Comparison of ENCODE assay signal across 25 cellular contexts in genomic region chr15:101112336-101113113, GRCh38.
DNase-seq lines count a peak whose midpoint lies in the region; ATAC-seq, FAIRE-seq and TF ChIP-seq lines count a peak whose summit lies in the region.
"Had no signal": no experiment of that assay in that cellular context is flagged by ENCODE, and none has a peak within 500 bp of the region (broad histone marks: within the 10 kb centered on the region; RNA-seq: fewer than 3 reads in every experiment).

No MANE protein-coding gene starts in this region.

- peaks cover 2% of the 10 kb centered on the region for H3K36me3 Mint-ChIP-seq in neural progenitor cell

- H3K9me3 ChIP-seq in H1 (ENCODE audit: insufficient read depth in 2 of 2, low read depth in 1 of 2, low read length in 1 of 2), result no peaks in the 10 kb centered on the region
- no peaks in the 10 kb centered on the region for H3K9me3 ChIP-seq in neural progenitor cell (ENCODE audit: low read depth)
- H3K9me3 ChIP-seq in lower lobe of right lung, result no peaks in the 10 kb centered on the region
- H3K9me3 ChIP-seq: uterus had no signal

- H3K79me2 ChIP-seq in H1 (ENCODE audit: control insufficient read depth in 1 of 2, insufficient read depth in 2 of 2, low read length in 2 of 2) (no peaks in the 10 kb centered on the region), neural progenitor cell (ENCODE audit: low read depth) (no peaks in the 10 kb centered on the region)

- DNase-seq in NCI-H2171 treated with DMSO at 0.1 percent for 48 hours (lab: John Stamatoyannopoulos, UW) (peak; percentile 5), NCI-H2171 (lab: John Stamatoyannopoulos, UW) (no peak), NCI-H69 (lab: John Stamatoyannopoulos, UW) (peak; percentile 37), H1 (ENCODE audit: low read depth in 1 of 2, low spot score in 2 of 2) (no peak), neural progenitor cell (ENCODE audit: low spot score) (no peak), anterior cingulate cortex (lab: John Stamatoyannopoulos, UW) (no peak), glomerular visceral epithelial cell (ENCODE audit: extremely low spot score) (no peak), lower lobe of right lung (no peak)
- DNase-seq: 8988T; activated CD4-positive, alpha-beta T cell treated with anti-CD3 and anti-CD28 coated beads, Interleukin-2, amount 50 U/mL, for 1 hour; activated effector memory CD4-positive, alpha-beta T cell treated with anti-CD3 and anti-CD28 coated beads, Interleukin-2, amount 50 U/mL, for 16 hours; caudate nucleus; erythroblast; left cardiac atrium; NCI-H146; NCI-H748 treated with DMSO at 0.1 percent for 48 hours; retina; stimulated activated CD4-positive, alpha-beta T cell treated with anti-CD3 and anti-CD28 coated beads, Interleukin-12 subunit alpha, Interleukin-12 subunit beta, amount 100 ng/mL, for 4 hours; T-helper 2 cell; uterus had no signal

- H3K9ac ChIP-seq in H1 (replicated peaks in 1 of 4; ENCODE audit: extremely low read depth in 1 of 4, low read depth in 3 of 4, low read length in 3 of 4) (no peak overlapping the region; a peak in 1 of 7 replicates), neural progenitor cell (no peak overlapping the region)

- peak overlapping the region; percentile 65; the same call in 1 of the 2 replicates for H4K8ac ChIP-seq in H1 (ENCODE audit: extremely low read depth, insufficient read depth, low read length)

- peaks cover 3% of the 10 kb centered on the region for H3K9me3 Mint-ChIP-seq in neural progenitor cell

- H3K23ac ChIP-seq in H1 (ENCODE audit: insufficient read length), result no peak overlapping the region

- no peak for TF ChIP-seq EP300 in H1 (IDR thresholded peaks at IDR 0.05; ENCODE audit: borderline replicate concordance in 1 of 2, low read depth in 2 of 2, low read length in 2 of 2)

- CTCF ChIA-PET in H1 (lab: Charles Lee; ENCODE audit: partially characterized antibody), result interaction anchor here (0.7 to 1.7 kb wide), 13 partner anchors 8 to 155 kb away, joined by 3 to 6 read pairs (median 3); no protein-coding TSS in a partner anchor

- H2BK15ac ChIP-seq in H1 (ENCODE audit: low read length), result peak overlapping the region; percentile 98

- no peaks in the 10 kb centered on the region; a peak in 2 of 7 replicates for H3K4me1 ChIP-seq in H1 (replicated peaks in 1 of 4; ENCODE audit: control insufficient read depth in 3 of 4, insufficient read depth in 4 of 4, low read length in 3 of 4)
- no peaks in the 10 kb centered on the region for H3K4me1 ChIP-seq in neural progenitor cell
- H3K4me1 ChIP-seq in lower lobe of right lung, result peaks cover 11% of the 10 kb centered on the region
- H3K4me1 ChIP-seq: uterus had no signal

- H3K36me3 ChIP-seq in H1 (ENCODE audit: control insufficient read depth in 2 of 4, insufficient read depth in 4 of 4, low read length in 3 of 4) (no peaks in the 10 kb centered on the region), neural progenitor cell (no peaks in the 10 kb centered on the region), lower lobe of right lung (no peaks in the 10 kb centered on the region)
- H3K36me3 ChIP-seq: uterus had no signal

- H3K23me2 ChIP-seq in H1 (ENCODE audit: low read depth, low read length), result no peaks in the 10 kb centered on the region

- peak overlapping the region; percentile 72; the same call in 1 of the 2 replicates for H2BK20ac ChIP-seq in H1 (ENCODE audit: low read length)

- H3K4me1 Mint-ChIP-seq in neural progenitor cell, result peaks cover 42% of the 10 kb centered on the region

- H3K27ac ChIP-seq in H1 (ENCODE audit: low read depth, low read length) (no peak overlapping the region), neural progenitor cell (no peak overlapping the region), lower lobe of right lung (no peak overlapping the region)
- H3K27ac ChIP-seq: dorsolateral prefrontal cortex, uterus, VCaP had no signal

- no peak overlapping the region for H3K18ac ChIP-seq in H1 (ENCODE audit: extremely low read depth, low read length)

- TF ChIP-seq CTCF in H1 (IDR thresholded peaks at IDR 0.05; ENCODE audit: control extremely low read depth in 1 of 3, insufficient read depth in 1 of 3, low read depth in 1 of 3, low read length in 3 of 3), result no peak
- TF ChIP-seq CTCF in neural progenitor cell (IDR thresholded peaks at IDR 0.05), result no peak
- TF ChIP-seq CTCF in lower lobe of right lung (IDR thresholded peaks at IDR 0.05), result no peak

- H2BK5ac ChIP-seq in H1 (ENCODE audit: low read depth, low read length), result no peak overlapping the region

- WGBS in H1 (ENCODE audit: extremely low coverage in 1 of 2, insufficient coverage in 1 of 2, insufficient read length in 1 of 2, insufficient replicate concordance in 2 of 2, low coverage in 1 of 2, low lambda C conversion rate in 2 of 2, missing lambda C conversion rate in 1 of 2), 2 experiments, result 87% methylated on average over 16 of the region's 16 CpGs; no CpG with 5 or more reads in 1 of the 2 experiments

- no peak for ATAC-seq in lower lobe of right lung

- peak overlapping the region; percentile 34 for H3K27ac Mint-ChIP-seq in neural progenitor cell
- H3K27ac Mint-ChIP-seq: B cell had no signal

- peak overlapping the region; percentile 65; the same call in 1 of the 2 replicates for H2AK5ac ChIP-seq in H1 (ENCODE audit: low read depth, low read length)

- peak overlapping the region; percentile 68; the same call in 1 of the 2 replicates for H2BK12ac ChIP-seq in H1 (ENCODE audit: low read depth, low read length)

- POLR2A ChIA-PET in H1 (lab: Charles Lee; ENCODE audit: partially characterized antibody), result interaction anchor here (1.2 kb wide), 1 partner anchor 43 kb away, joined by 4 read pairs; no protein-coding TSS in a partner anchor

- no peaks in the 10 kb centered on the region for H4K20me1 ChIP-seq in H1 (replicated peaks in 1 of 2; ENCODE audit: control insufficient read depth in 1 of 2, insufficient read depth in 2 of 2, low read length in 2 of 2)
- no peaks in the 10 kb centered on the region for H4K20me1 ChIP-seq in neural progenitor cell (ENCODE audit: low read depth)

- no peak overlapping the region for H3K4ac ChIP-seq in H1 (replicated peaks; ENCODE audit: insufficient read length, low read depth, low read length)

- no peak overlapping the region for H2BK120ac ChIP-seq in H1 (replicated peaks; ENCODE audit: low read depth, low read length)

- H3K4me3 Mint-ChIP-seq in neural progenitor cell, result peak overlapping the region; percentile 9
- H3K4me3 Mint-ChIP-seq: B cell had no signal

- H3F3A ChIP-seq in neural progenitor cell (ENCODE audit: low read depth), result no peaks in the 10 kb centered on the region

- H4K5ac ChIP-seq in H1 (ENCODE audit: insufficient read length, low read depth, low read length), result no peak overlapping the region

- peak overlapping the region; percentile 15 for H4K91ac ChIP-seq in H1 (replicated peaks; ENCODE audit: insufficient read length, low read length)

- no peak overlapping the region for H3K14ac ChIP-seq in H1 (ENCODE audit: insufficient read length)

- no peak overlapping the region for H3K56ac ChIP-seq in H1 (replicated peaks; ENCODE audit: insufficient read length, low read depth, low read length)

- H3K27me3 Mint-ChIP-seq in neural progenitor cell (ENCODE audit: insufficient read depth, low read depth), result peaks cover 9% of the 10 kb centered on the region
- H3K27me3 Mint-ChIP-seq: B cell had no signal

- no peaks in the 10 kb centered on the region; a peak in 1 of 7 replicates for H3K27me3 ChIP-seq in H1 (replicated peaks in 1 of 4; ENCODE audit: control insufficient read depth in 3 of 4, extremely low read depth in 1 of 4, insufficient read depth in 3 of 4, low read length in 3 of 4)
- H3K27me3 ChIP-seq in neural progenitor cell, result no peaks in the 10 kb centered on the region
- no peaks in the 10 kb centered on the region for H3K27me3 ChIP-seq in lower lobe of right lung (ENCODE audit: low read depth)
- H3K27me3 ChIP-seq: dorsolateral prefrontal cortex, uterus had no signal

- H3K4me2 ChIP-seq in H1 (ENCODE audit: insufficient read depth in 1 of 2, low read depth in 2 of 2, low read length in 2 of 2) (no peak overlapping the region), neural progenitor cell (no peak overlapping the region)

- H3K4me3 ChIP-seq in H1 (ENCODE audit: extremely low read depth in 1 of 4, insufficient read depth in 2 of 4, low read depth in 3 of 4, low read length in 4 of 4) (no peak overlapping the region), neural progenitor cell (no peak overlapping the region), lower lobe of right lung (no peak overlapping the region)
- H3K4me3 ChIP-seq: dorsolateral prefrontal cortex, uterus had no signal

- no peak for FAIRE-seq in H1 (lab: Jason Lieb, UNC)
- FAIRE-seq: D721Med, frontal cortex had no signal

- TF ChIP-seq RAD21 in H1 (IDR thresholded peaks at IDR 0.05 in 1 of 2, conservative IDR thresholded peaks at IDR 0.05 in 1 of 2; ENCODE audit: low read depth in 2 of 2, low read length in 2 of 2), result no peak

- intact Hi-C loops in lower lobe of right lung (cut with DNase I), result no loop called here

- no peak overlapping the region for H2AFZ ChIP-seq in H1 (ENCODE audit: low read length)
- no peak overlapping the region for H2AFZ ChIP-seq in neural progenitor cell (replicated peaks)

- TF ChIP-seq POLR2A in H1 (IDR thresholded peaks at IDR 0.05; ENCODE audit: control extremely low read depth in 1 of 2, low read depth in 2 of 2, low read length in 2 of 2), result no peak

- no peaks in the 10 kb centered on the region for H3K79me1 ChIP-seq in H1 (ENCODE audit: low read depth, low read length)

TF ChIP-seq in H1, 55 proteins besides CTCF, POLR2A, EP300 and RAD21 (continues in another document):
- TF ChIP-seq MAFK (IDR thresholded peaks at IDR 0.05; ENCODE audit: low read depth, low read length), result no peak
- TF ChIP-seq BACH1 (IDR thresholded peaks at IDR 0.05; ENCODE audit: low read length), result no peak
- no peak for TF ChIP-seq SIN3A (conservative IDR thresholded peaks at IDR 0.05 in 1 of 2, IDR thresholded peaks at IDR 0.05 in 1 of 2; ENCODE audit: low read depth in 1 of 2, low read length in 2 of 2)
- no peak for TF ChIP-seq ATF2 (IDR thresholded peaks at IDR 0.05; ENCODE audit: low read length)
- TF ChIP-seq, protein P1, sequence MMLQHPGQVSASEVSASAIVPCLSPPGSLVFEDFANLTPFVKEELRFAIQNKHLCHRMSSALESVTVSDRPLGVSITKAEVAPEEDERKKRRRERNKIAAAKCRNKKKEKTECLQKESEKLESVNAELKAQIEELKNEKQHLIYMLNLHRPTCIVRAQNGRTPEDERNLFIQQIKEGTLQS (IDR thresholded peaks at IDR 0.05; ENCODE audit: insufficient read depth, low read depth, low read length), result no peak

Comparison
In these comparisons a context has a peak if more than half of its experiments do, and no peak if none do; other contexts are left out.
1. DNase-seq: peak in NCI-H2171 treated with DMSO at 0.1 percent for 48 hours (single experiment) and NCI-H69 (single experiment); none in NCI-H2171 (single experiment), H1 (0 of 2), neural progenitor cell (single experiment), anterior cingulate cortex (0 of 58), glomerular visceral epithelial cell (single experiment) and lower lobe of right lung (single experiment).